ENCODE assay signal across 1 cellular context in the genomic region with DNA sequence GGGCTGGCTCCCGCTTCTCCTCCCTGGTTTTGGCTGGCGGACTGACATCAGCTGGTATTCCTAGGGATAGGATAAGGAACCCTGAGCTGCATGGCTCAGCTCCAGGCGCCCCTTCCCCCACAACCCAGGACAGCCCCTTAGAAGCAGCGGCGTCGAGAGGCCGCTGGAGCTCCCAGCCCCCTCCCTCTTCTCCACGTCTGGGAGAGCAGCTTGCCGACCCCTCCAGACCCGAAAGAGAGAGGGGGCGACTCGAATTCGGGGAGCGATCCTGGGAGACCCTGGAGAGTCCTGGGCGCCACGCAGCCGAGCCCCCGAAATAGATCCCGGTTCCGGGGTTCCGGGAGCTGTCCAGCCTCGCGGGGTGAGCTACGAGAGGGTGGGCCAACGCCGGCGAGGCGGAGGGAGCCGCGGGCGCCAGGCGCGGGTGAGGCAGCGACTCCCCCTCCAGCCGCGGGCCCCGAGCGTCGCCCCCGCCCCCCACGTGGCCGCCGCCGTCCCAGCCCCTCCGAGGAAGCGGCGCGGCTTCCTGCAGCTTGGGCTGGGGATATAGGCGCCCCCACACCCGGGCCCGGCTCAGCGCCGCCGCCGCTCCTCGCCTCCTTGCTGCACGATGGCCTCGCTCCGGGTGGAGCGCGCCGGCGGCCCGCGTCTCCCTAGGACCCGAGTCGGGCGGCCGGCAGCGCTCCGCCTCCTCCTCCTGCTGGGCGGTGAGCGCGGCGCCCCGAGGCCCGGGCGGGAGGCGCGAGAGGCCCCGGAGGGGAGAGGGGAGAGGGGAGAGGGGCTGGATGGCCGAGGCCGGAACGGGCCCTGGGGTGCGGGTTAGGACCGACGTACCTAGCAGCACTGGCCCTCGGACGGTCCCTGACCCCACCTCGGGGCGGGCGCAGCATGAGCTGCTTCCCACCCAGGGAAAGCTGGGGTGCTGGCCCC.
TF ChIP-seq lines count a peak whose summit lies in the region.

A gene with protein sequence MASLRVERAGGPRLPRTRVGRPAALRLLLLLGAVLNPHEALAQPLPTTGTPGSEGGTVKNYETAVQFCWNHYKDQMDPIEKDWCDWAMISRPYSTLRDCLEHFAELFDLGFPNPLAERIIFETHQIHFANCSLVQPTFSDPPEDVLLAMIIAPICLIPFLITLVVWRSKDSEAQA (plus strand): TSS at position 576 of the 930 bp plus-strand sequence. CDS start 35 bp downstream, at position 611.

TF ChIP-seq in IMR-90, 13 proteins besides CTCF, POLR2A, EP300 and RAD21:
- TF ChIP-seq SMC3 (IDR thresholded peaks at IDR 0.05; ENCODE audit: low read depth, low read length) (no peak), CEBPB (IDR thresholded peaks at IDR 0.05; ENCODE audit: low read depth, low read length) (no peak), USF2 (IDR thresholded peaks at IDR 0.05; ENCODE audit: low read depth, low read length) (peak; percentile 13; the same call in 1 of the 2 replicates), MAFK (IDR thresholded peaks at IDR 0.05; ENCODE audit: low read depth, low read length) (no peak)
TF ChIP-seq in IMR-90: peak in this region for 1.
